34 cellular contexts compared by ENCODE assay signal in the genomic region with DNA sequence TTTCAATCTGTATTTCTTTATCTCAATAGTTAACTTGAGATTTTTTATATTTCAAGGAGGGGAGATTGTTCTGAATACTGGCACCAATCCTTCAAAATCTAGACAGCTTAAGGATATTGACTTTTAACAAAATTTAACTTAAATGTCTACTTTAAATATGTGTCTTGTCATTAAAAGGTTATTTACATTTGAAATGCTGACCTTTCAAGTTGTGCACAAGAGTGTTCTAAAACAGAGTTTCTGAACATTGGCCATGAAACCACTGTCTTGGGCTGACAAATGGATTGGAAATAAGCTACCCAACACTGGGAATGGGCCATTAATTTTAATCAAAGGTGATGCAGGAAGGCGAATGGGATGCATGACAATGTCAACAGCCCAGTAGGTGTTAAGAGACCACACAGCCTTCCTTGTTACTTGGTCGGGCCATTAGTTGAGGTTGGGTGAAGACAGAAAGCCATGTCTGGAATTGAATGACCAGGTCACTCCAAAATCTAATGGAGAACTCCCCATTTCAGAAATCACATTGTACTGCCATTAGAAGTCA.
"Had no signal": no experiment of that assay in that cellular context is flagged by ENCODE, and none has a peak within 500 bp of the region (broad histone marks: within the 10 kb centered on the region; RNA-seq: fewer than 3 reads in every experiment).

No MANE protein-coding gene starts in this region.

- ATAC-seq: activated CD8-positive, alpha-beta memory T cell treated with anti-CD3 and anti-CD28 coated beads, Interleukin-2, amount 10 ng/mL, durations not matched to agents 7 days and 5 days; Right ventricle myocardium inferior; SK-N-SH treated with all-trans-retinoic acid at 6 μM for 48 hours; T-cell had no signal

- H3K4me2 ChIP-seq: PC-9 had no signal

- H3K4me3 ChIP-seq: PC-9 had no signal

- DNase-seq: activated B cell treated with CpG ODN at 0.5 μM for 24 hours; activated CD4-positive, alpha-beta memory T cell treated with anti-CD3 and anti-CD28 coated beads, Interleukin-2, amount 10 ng/mL, durations not matched to agents 7 days and 5 days; activated CD4-positive, alpha-beta T cell treated with anti-CD3 and anti-CD28 coated beads for 4 hours; activated CD4-positive, CD25-positive, alpha-beta regulatory T cell treated with anti-CD3 and anti-CD28 coated beads, Interleukin-2, amount 50 U/mL, for 72 hours; activated CD8-positive, alpha-beta memory T cell treated with anti-CD3 and anti-CD28 coated beads for 24 hours; activated CD8-positive, alpha-beta memory T cell treated with anti-CD3 and anti-CD28 coated beads, Interleukin-2, amount 10 ng/mL, durations not matched to agents 7 days and 5 days; activated CD8-positive, alpha-beta memory T cell treated with anti-CD3 and anti-CD28 coated beads, Interleukin-2, amount 50 U/mL, for 48 hours; activated effector memory CD4-positive, alpha-beta T cell treated with Interleukin-2 at 50 U/mL for 16 hours; activated naive CD4-positive, alpha-beta T cell treated with anti-CD3 and anti-CD28 coated beads, Interleukin-2, amount 50 U/mL, for 16 hours; activated naive CD8-positive, alpha-beta T cell treated with anti-CD3 and anti-CD28 coated beads for 36 hours; activated T-cell treated with anti-CD3 and anti-CD28 coated beads, Interleukin-2, amount 50 U/mL, for 48 hours; amniotic stem cell; aorta; brain microvascular endothelial cell; central memory CD4-positive, alpha-beta T cell; NCI-H1092 treated with DMSO at 0.1 percent for 48 hours; NCI-H1417; NCI-H146; NCI-H187; NCI-H2081; NCI-H226; NCI-H524 treated with DMSO at 0.1 percent for 48 hours; NCI-H748 treated with DMSO at 0.1 percent for 48 hours; NK-92 treated with Interleukin-12 subunit alpha and Interleukin-12 subunit beta, amount 100 ng/mL, for 24 hours; PC-9; SIG-M5; T-cell; T-helper 2 cell; T-helper 9 cell had no signal

- H3K4me1 Mint-ChIP-seq: activated B cell treated with CpG ODN at 0.5 μM for 24 hours; activated CD4-positive, alpha-beta memory T cell treated with anti-CD3 and anti-CD28 coated beads, Interleukin-2, amount 10 ng/mL, durations not matched to agents 7 days and 5 days; activated CD8-positive, alpha-beta memory T cell treated with anti-CD3 and anti-CD28 coated beads, Interleukin-2, amount 10 ng/mL, durations not matched to agents 7 days and 5 days; activated naive CD8-positive, alpha-beta T cell treated with anti-CD3 and anti-CD28 coated beads for 36 hours; T-cell had no signal

- H2AFZ ChIP-seq: PC-9 had no signal

- FAIRE-seq: RCC 7860 had no signal

- H3K4me3 Mint-ChIP-seq: activated B cell treated with CpG ODN at 0.5 μM for 24 hours; activated CD4-positive, alpha-beta memory T cell treated with anti-CD3 and anti-CD28 coated beads, Interleukin-2, amount 10 ng/mL, durations not matched to agents 7 days and 5 days; activated CD8-positive, alpha-beta memory T cell treated with anti-CD3 and anti-CD28 coated beads, Interleukin-2, amount 10 ng/mL, durations not matched to agents 7 days and 5 days; activated naive CD8-positive, alpha-beta T cell treated with anti-CD3 and anti-CD28 coated beads for 36 hours; T-cell had no signal

- H3K27me3 ChIP-seq: brain microvascular endothelial cell had no signal

- H3K27ac Mint-ChIP-seq: activated B cell treated with CpG ODN at 0.5 μM for 24 hours; activated CD4-positive, alpha-beta memory T cell treated with anti-CD3 and anti-CD28 coated beads, Interleukin-2, amount 10 ng/mL, durations not matched to agents 7 days and 5 days; activated CD8-positive, alpha-beta memory T cell treated with anti-CD3 and anti-CD28 coated beads, Interleukin-2, amount 10 ng/mL, durations not matched to agents 7 days and 5 days; activated naive CD8-positive, alpha-beta T cell treated with anti-CD3 and anti-CD28 coated beads for 36 hours; T-cell had no signal

- H3K36me3 ChIP-seq: brain microvascular endothelial cell had no signal

- H3K9me3 Mint-ChIP-seq: activated B cell treated with CpG ODN at 0.5 μM for 24 hours; activated CD4-positive, alpha-beta memory T cell treated with anti-CD3 and anti-CD28 coated beads, Interleukin-2, amount 10 ng/mL, durations not matched to agents 7 days and 5 days; activated naive CD8-positive, alpha-beta T cell treated with anti-CD3 and anti-CD28 coated beads for 36 hours; T-cell had no signal

- H3K27ac ChIP-seq: brain microvascular endothelial cell, PC-9, RWPE1, VCaP had no signal

- H3K27me3 Mint-ChIP-seq: activated B cell treated with CpG ODN at 0.5 μM for 24 hours; activated CD4-positive, alpha-beta memory T cell treated with anti-CD3 and anti-CD28 coated beads, Interleukin-2, amount 10 ng/mL, durations not matched to agents 7 days and 5 days; activated CD8-positive, alpha-beta memory T cell treated with anti-CD3 and anti-CD28 coated beads, Interleukin-2, amount 10 ng/mL, durations not matched to agents 7 days and 5 days; activated naive CD8-positive, alpha-beta T cell treated with anti-CD3 and anti-CD28 coated beads for 36 hours; T-cell had no signal
